Comparison of ENCODE assay signal across 14 cellular contexts in genomic region chr20:35595901-35596300, GRCh38.
"Had no signal": no experiment of that assay in that cellular context is flagged by ENCODE, and none has a peak within 500 bp of the region (broad histone marks: within the 10 kb centered on the region; RNA-seq: fewer than 3 reads in every experiment).

No MANE protein-coding gene starts in this region.

- H3K36me3 Mint-ChIP-seq: naive thymus-derived CD8-positive, alpha-beta T cell; type B pancreatic cell had no signal

- ATAC-seq: effector memory CD8-positive, alpha-beta T cell; naive thymus-derived CD8-positive, alpha-beta T cell; psoas muscle; sciatic nerve had no signal

- DNase-seq: effector memory CD8-positive, alpha-beta T cell; esophagus squamous epithelium; foreskin fibroblast; kidney glomerular epithelial cell; mammary epithelial cell; naive thymus-derived CD8-positive, alpha-beta T cell; psoas muscle; retina; stimulated activated naive CD4-positive, alpha-beta T cell treated with Interleukin-2 at 50 U/mL for 16 hours; uterus had no signal

- H3K27ac ChIP-seq: esophagus squamous epithelium, neutrophil, psoas muscle, uterus had no signal

- H3K9me3 Mint-ChIP-seq: dendritic cell treated with granulocyte-macrophage colony-stimulating factor and Interleukin-4, amounts not matched to agents 40 ng/mL and 50 ng/mL, for 4 days; effector memory CD8-positive, alpha-beta T cell; naive thymus-derived CD8-positive, alpha-beta T cell; type B pancreatic cell had no signal

- H3K9me3 ChIP-seq: esophagus squamous epithelium, neutrophil, psoas muscle, uterus had no signal

- H3K4me3 ChIP-seq: esophagus squamous epithelium, psoas muscle, uterus had no signal

- H3K4me3 Mint-ChIP-seq: dendritic cell treated with granulocyte-macrophage colony-stimulating factor and Interleukin-4, amounts not matched to agents 40 ng/mL and 50 ng/mL, for 4 days; effector memory CD8-positive, alpha-beta T cell; naive thymus-derived CD8-positive, alpha-beta T cell; type B pancreatic cell had no signal

- H3K36me3 ChIP-seq: esophagus squamous epithelium, neutrophil, uterus had no signal

- H3K27ac Mint-ChIP-seq: dendritic cell treated with granulocyte-macrophage colony-stimulating factor and Interleukin-4, amounts not matched to agents 40 ng/mL and 50 ng/mL, for 4 days; effector memory CD8-positive, alpha-beta T cell; naive thymus-derived CD8-positive, alpha-beta T cell; type B pancreatic cell had no signal
